ENCODE assay signal across 8 cellular contexts in genomic region chr13:49247722-49248432, GRCh38. TPM values are rescaled to one million over a fixed set of nuclear protein-coding genes. Genes with fewer than 3 reads are reported as not detected.
A peak's percentile ranks its signal among the peaks of the same experiment; 100 is the strongest.
DNase-seq lines count a peak whose midpoint lies in the region; ATAC-seq and TF ChIP-seq lines count a peak whose summit lies in the region.

Gene CDADC1 (plus strand): TSS chr13:49247925. CDS start chr13:49248038, 113 bp downstream.

- H3K9me2 ChIP-seq in OCI-LY7 (ENCODE audit: insufficient read depth, low read length), result 0 out of 2 replicates have a peak, but pooled peaks cover 6% of the 10 kb centered on the region

- H3K4me2 ChIP-seq in OCI-LY7 (ENCODE audit: low read length), result peak within 1 kb of the TSS; percentile 79

- CTCF ChIA-PET in OCI-LY7 (lab: Charles Lee; ENCODE audit: unreplicated experiment), result interaction anchor here (0.6 to 1.4 kb wide), 3 partner anchors 14 to 282 kb away, joined by 3 read pairs; no protein-coding TSS in a partner anchor

- in situ Hi-C loops in Caki2 (cut with HindIII; ENCODE audit: low pct_unique_long_range_greater_than_20kb, low sequenced_read_pairs), result no loop called here

- POLR2A ChIA-PET in OCI-LY7 (lab: Charles Lee), result interaction anchor here (0.6 to 1.6 kb wide), 12 partner anchors 10 to 1661 kb away, joined by 3 to 5 read pairs (median 4); no protein-coding TSS in a partner anchor

- H3K79me2 ChIP-seq in OCI-LY7 (ENCODE audit: insufficient read depth, low read depth, low read length), result peaks cover 13% of the 10 kb centered on the region; the same call in 1 of the 2 replicates

- BruUV-seq in OCI-LY7 (replicated peaks; lab: Mats Ljungman, UMichigan), result no TSS peak

- H3K4me1 ChIP-seq in HUES48 (ENCODE audit: control insufficient read depth, insufficient read depth, low read length), result 0 out of 2 replicates have a peak, but pooled peaks cover 3% of the 10 kb centered on the region
- H3K4me1 ChIP-seq in OCI-LY7 (ENCODE audit: insufficient read depth, low read length, poor library complexity, severe bottlenecking), result peaks cover 11% of the 10 kb centered on the region

- peak within 1 kb of the TSS; percentile 92 for H2AFZ ChIP-seq in OCI-LY7 (ENCODE audit: low read length)

- intact Hi-C loops in OCI-LY7 (cut with micrococcal nuclease; ENCODE audit: unreplicated experiment), result loop anchor here (5.0 kb wide), 2 partner anchors 189 to 359 kb away; no protein-coding TSS in a partner anchor

- DNase-seq in Caki2 (ENCODE audit: low read depth), result peak; percentile 80
- peak; percentile 97 for DNase-seq in OCI-LY7 (ENCODE audit: low spot score)
- DNase-seq in activated T-cell treated with anti-CD3 and anti-CD28 coated beads for 24 hours (ENCODE audit: low read depth), result peak; percentile 87
- peak; percentile 94 for DNase-seq in epidermal melanocyte (ENCODE audit: insufficient read length, low spot score)
- peak; percentile 96 for DNase-seq in middle frontal gyrus (ENCODE audit: extremely low spot score, low spot score)
- DNase-seq in stimulated activated CD8-positive, alpha-beta memory T cell treated with anti-CD3 and anti-CD28 coated beads, Interleukin-2, amount 100 ng/mL, for 48 hours (ENCODE audit: low read depth in 2 of 2), result peak; percentile 92 to 96

- H3K27ac ChIP-seq in HUES48 (ENCODE audit: low read depth, low read length), result peak within 1 kb of the TSS; percentile 71
- H3K27ac ChIP-seq in OCI-LY7 (ENCODE audit: low read depth, low read length, poor library complexity, severe bottlenecking), result peak within 1 kb of the TSS; percentile 25

- no peaks in the 10 kb centered on the region for H3K36me3 ChIP-seq in HUES48 (ENCODE audit: control insufficient read depth, insufficient read depth, low read length)
- peaks cover 23% of the 10 kb centered on the region for H3K36me3 ChIP-seq in OCI-LY7 (ENCODE audit: insufficient read depth, low read length)

- TF ChIP-seq CTCF in OCI-LY7 (conservative IDR thresholded peaks at IDR 0.05; ENCODE audit: low read length), result 0 out of 2 replicates have a peak, but pooled peaks have one; percentile 16

- H3K9me3 ChIP-seq in HUES48 (ENCODE audit: control insufficient read depth, insufficient read depth, low read length) (no peaks in the 10 kb centered on the region), OCI-LY7 (ENCODE audit: low read length) (no peaks in the 10 kb centered on the region)

- ATAC-seq in GM21390 (IDR thresholded peaks at IDR 0.05; ENCODE audit: unreplicated experiment), result peak; percentile 97

- H3K27me3 ChIP-seq in HUES48 (ENCODE audit: control insufficient read depth, insufficient read depth, low read length), result no peaks in the 10 kb centered on the region; the same call in 1 of the 2 replicates

- H3K9ac ChIP-seq in HUES48 (ENCODE audit: low read depth, low read length), result peak within 1 kb of the TSS; percentile 50

- H4K20me1 ChIP-seq in OCI-LY7 (ENCODE audit: insufficient read depth, low read length), result no peaks in the 10 kb centered on the region

- peak within 1 kb of the TSS; percentile 86 for H3K4me3 ChIP-seq in HUES48 (ENCODE audit: low read depth, low read length)
- peak within 1 kb of the TSS; percentile 83 for H3K4me3 ChIP-seq in OCI-LY7 (ENCODE audit: low read depth, low read length, poor library complexity, severe bottlenecking)

RNA-seq across cellular contexts. Expression of gene CDADC1, which starts in this region (rescaled TPM):
- total RNA-seq in Caki2 (2014; rRNA removed; shearing (Covaris generic); ENCODE audit: low replicate concordance), result 1.0 and 2.5 TPM in 2 replicates
- total RNA-seq in OCI-LY7 (2014; rRNA removed; shearing (Covaris generic)), result 9.1 and 18.8 TPM in 2 replicates
- total RNA-seq in OCI-LY7 (2022), result 10.3 and 12.5 TPM in 2 replicates

Comparison
In these comparisons a context has a peak if more than half of its experiments do, and no peak if none do; other contexts are left out.
1. Peak in every context shown above with its lines: DNase-seq, ATAC-seq, H3K4me3 ChIP-seq and H3K27ac ChIP-seq.